8 cellular contexts compared by ENCODE assay signal in genomic region chr1:203769505-203770343, GRCh38. TPM values are rescaled to one million over a fixed set of nuclear protein-coding genes. Genes with fewer than 3 reads are reported as not detected.
DNase-seq lines count a peak whose midpoint lies in the region; ATAC-seq and TF ChIP-seq lines count a peak whose summit lies in the region.

No MANE protein-coding gene starts in this region.

- H3K36me3 Mint-ChIP-seq in nephron (ENCODE audit: low read depth), result no peaks in the 10 kb centered on the region

- no peak for TF ChIP-seq CTCF in nephron (IDR thresholded peaks at IDR 0.05; ENCODE audit: unreplicated experiment in 3 of 3)

- no peak for ATAC-seq in HG02840 (IDR thresholded peaks at IDR 0.05; ENCODE audit: low FRiP score, unreplicated experiment)
- ATAC-seq in HG03469 (IDR thresholded peaks at IDR 0.05; ENCODE audit: unreplicated experiment), result no peak
- ATAC-seq in HG02981 (IDR thresholded peaks at IDR 0.05; ENCODE audit: unreplicated experiment), result no peak

- no peaks in the 10 kb centered on the region for H3K9me3 Mint-ChIP-seq in nephron

- peak overlapping the region in 2 of 3 experiments; percentile 16 to 61 for H3K4me3 Mint-ChIP-seq in nephron

- DNase-seq in AG08395 (ENCODE audit: low spot score), result peak; percentile 91
- peak; percentile 62 for DNase-seq in HT1080 (ENCODE audit: low read depth)
- peak; percentile 99 for DNase-seq in SKM-1 treated with dmso at 0.1 percent for 144 hours (lab: John Stamatoyannopoulos, UW; ENCODE audit: unreplicated experiment)
- peak; percentile 90 for DNase-seq in fibroblast of gingiva (ENCODE audit: low read depth)

- H3K27ac Mint-ChIP-seq in nephron, result peak overlapping the region; percentile 78 to 97 (median 92)

- H3K4me1 Mint-ChIP-seq in nephron, result peaks cover 32% of the 10 kb centered on the region

- H3K27me3 Mint-ChIP-seq in nephron (ENCODE audit: low read depth), result peaks cover 16% of the 10 kb centered on the region

RNA-seq across cellular contexts. Expression of gene LAX1, which starts 4.7 kb away (rescaled TPM):
- total RNA-seq in HT1080 (2014; rRNA removed; shearing (Covaris generic)), result 0.20 TPM in 1 of 2 replicates, not detected in the other
- polyA plus RNA-seq in HT1080 (2015; cell fraction: cytosol; rRNA removed), result 0.10 TPM in 1 of 2 replicates, not detected in the other
- 0.19 TPM in 1 of 2 replicates, not detected in the other for polyA plus RNA-seq in HT1080 (2015; cell fraction: nucleus; rRNA removed)

RNA-seq across cellular contexts. Expression of gene ZBED6, which starts 25.7 kb away (rescaled TPM):
- total RNA-seq in HT1080 (2014; rRNA removed; shearing (Covaris generic)), result 3.2 and 8.1 TPM in 2 replicates
- 1.4 and 4.0 TPM in 2 replicates for polyA plus RNA-seq in HT1080 (2015; cell fraction: cytosol; rRNA removed)
- polyA plus RNA-seq in HT1080 (2015; cell fraction: nucleus; rRNA removed), result 5.9 and 7.7 TPM in 2 replicates

RNA-seq across cellular contexts. Expression of gene ZC3H11A, which starts 25.7 kb away (rescaled TPM):
- total RNA-seq in HT1080 (2014; rRNA removed; shearing (Covaris generic)), result 45.6 and 49.7 TPM in 2 replicates
- 53.4 and 65.6 TPM in 2 replicates for polyA plus RNA-seq in HT1080 (2015; cell fraction: cytosol; rRNA removed)
- polyA plus RNA-seq in HT1080 (2015; cell fraction: nucleus; rRNA removed), result 166 and 167 TPM in 2 replicates
